24 cellular contexts compared by ENCODE assay signal in genomic region chr12:128942960-128943477, GRCh38.
DNase-seq lines count a peak whose midpoint lies in the region; ATAC-seq lines count a peak whose summit lies in the region.
"Had no signal": no experiment of that assay in that cellular context is flagged by ENCODE, and none has a peak within 500 bp of the region (broad histone marks: within the 10 kb centered on the region; RNA-seq: fewer than 3 reads in every experiment).

No MANE protein-coding gene starts in this region.

- DNase-seq in COLO668 (lab: John Stamatoyannopoulos, UW; ENCODE audit: unreplicated experiment) (peak; percentile 40), NCI-H1417 (lab: John Stamatoyannopoulos, UW) (peak; percentile 61 to 94 (median 83)), NCI-H2107 (lab: John Stamatoyannopoulos, UW) (peak; percentile 79), NCI-H748 (lab: John Stamatoyannopoulos, UW; ENCODE audit: unreplicated experiment) (peak; percentile 98), KG1 (lab: John Stamatoyannopoulos, UW) (no peak)
- DNase-seq in stimulated activated CD4-positive, alpha-beta T cell treated with anti-CD3 and anti-CD28 coated beads, Interleukin-4, amount 100 ng/mL, for 4 hours = no peak
- DNase-seq: activated CD8-positive, alpha-beta T cell treated with anti-CD3 and anti-CD28 coated beads for 36 hours; activated effector memory CD4-positive, alpha-beta T cell treated with anti-CD3 and anti-CD28 coated beads, Interleukin-2, amount 50 U/mL, for 16 hours; activated T-cell treated with anti-CD3 and anti-CD28 coated beads for 4 hours; central memory CD4-positive, alpha-beta T cell; dermis blood vessel endothelial cell; DND-41; left ventricle myocardium inferior; NCI-H2171; NK-92 treated with Interleukin-12 subunit alpha and Interleukin-12 subunit beta, amount 100 ng/mL, for 24 hours; stimulated activated CD4-positive, alpha-beta T cell treated with anti-CD3 and anti-CD28 coated beads, Interleukin-12 subunit alpha, Interleukin-12 subunit beta, amount 100 ng/mL, for 4 hours; stimulated activated CD4-positive, alpha-beta T cell treated with anti-CD3 and anti-CD28 coated beads, Interleukin-4, amount 100 ng/mL, for 24 hours; stimulated activated naive CD4-positive, alpha-beta T cell treated with Interleukin-2 at 50 U/mL for 16 hours; testis had no signal

- no peak for ATAC-seq in GM18873 (IDR thresholded peaks at IDR 0.05; ENCODE audit: low FRiP score, unreplicated experiment)
- ATAC-seq in HG02870 (IDR thresholded peaks at IDR 0.05; ENCODE audit: unreplicated experiment) = no peak
- ATAC-seq: A549; activated CD8-positive, alpha-beta T cell treated with anti-CD3 and anti-CD28 coated beads for 36 hours; HCT116; natural killer cell treated with Interleukin-12 subunit alpha and Interleukin-12 subunit beta and Interleukin-15 and Interleukin-18, amount 100 ng/mL, for 72 hours had no signal

Comparison
In these comparisons a context has a peak if more than half of its experiments do, and no peak if none do; other contexts are left out.
1. DNase-seq: peak in COLO668 (single experiment), NCI-H1417 (3 of 3), NCI-H2107 (single experiment) and NCI-H748 (single experiment); none in KG1 (single experiment) and stimulated activated CD4-positive, alpha-beta T cell treated with anti-CD3 and anti-CD28 coated beads, Interleukin-4, amount 100 ng/mL, for 4 hours (0 of 2).